Comparison of ENCODE assay signal across 10 cellular contexts in the genomic region with DNA sequence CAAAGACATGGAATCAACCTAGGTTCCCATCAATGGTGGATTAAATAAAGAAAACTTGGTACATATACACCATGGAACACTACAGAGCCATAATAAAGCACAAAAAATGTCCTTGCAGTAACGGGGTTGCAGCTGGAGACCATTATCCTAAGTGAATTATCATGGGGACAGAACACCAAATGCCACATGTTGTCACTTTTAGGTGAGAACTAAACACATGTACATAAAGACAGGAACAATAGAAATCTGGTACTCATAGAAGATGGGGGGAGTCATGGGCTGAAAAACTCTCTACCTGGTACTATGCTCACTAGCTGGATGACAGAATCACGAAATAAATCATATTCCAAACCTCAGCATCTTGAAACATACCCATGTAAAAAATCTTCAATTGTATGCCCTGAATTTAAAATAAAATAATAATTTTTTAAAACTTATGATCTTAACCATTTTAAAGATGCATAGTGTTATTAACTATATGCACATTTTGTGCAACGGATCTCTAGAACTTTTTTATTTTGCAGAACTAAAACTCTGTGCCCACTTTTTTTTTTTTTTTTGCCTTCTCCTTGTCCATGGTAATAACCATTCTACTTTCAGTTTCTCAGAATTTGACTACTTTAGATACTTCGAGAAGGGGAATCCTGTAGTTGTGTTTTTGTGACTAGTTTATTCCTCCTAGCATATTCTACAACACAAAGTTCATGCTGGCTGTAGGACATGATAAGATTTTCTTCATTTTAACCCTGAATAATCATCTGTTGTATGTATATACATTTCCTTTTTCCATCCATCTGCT.
DNase-seq lines count a peak whose midpoint lies in the region; ATAC-seq lines count a peak whose summit lies in the region.
"Had no signal": no experiment of that assay in that cellular context is flagged by ENCODE, and none has a peak within 500 bp of the region (broad histone marks: within the 10 kb centered on the region; RNA-seq: fewer than 3 reads in every experiment).

No MANE protein-coding gene starts in this region.

- no peaks in the 10 kb centered on the region for H3K9me3 Mint-ChIP-seq in effector memory CD8-positive, alpha-beta T cell

- H3K4me1 Mint-ChIP-seq in effector memory CD8-positive, alpha-beta T cell (ENCODE audit: low read depth in 2 of 2): peaks cover 16 to 25% of the 10 kb centered on the region in 2 donors

- peak overlapping the region in 1 of 2 donors; percentile 75 for H3K27ac Mint-ChIP-seq in effector memory CD8-positive, alpha-beta T cell

- no peaks in the 10 kb centered on the region for H3K36me3 Mint-ChIP-seq in effector memory CD8-positive, alpha-beta T cell (ENCODE audit: insufficient read depth)

- H3K4me3 Mint-ChIP-seq in effector memory CD8-positive, alpha-beta T cell: peak overlapping the region; percentile 38 to 66

- H3K27me3 Mint-ChIP-seq in effector memory CD8-positive, alpha-beta T cell: no peaks in the 10 kb centered on the region

- peak; percentile 74 for ATAC-seq in GM21526 (IDR thresholded peaks at IDR 0.05; ENCODE audit: low FRiP score, unreplicated experiment)
- peak; percentile 48 for ATAC-seq in HG03196 (IDR thresholded peaks at IDR 0.05; ENCODE audit: unreplicated experiment)
- no peak for ATAC-seq in effector memory CD8-positive, alpha-beta T cell (replicated peaks)
- ATAC-seq: A549 had no signal

- DNase-seq in NCI-H2171 treated with DMSO at 0.1 percent for 48 hours (lab: John Stamatoyannopoulos, UW): peak; percentile 1
- no peak for DNase-seq in NCI-H2171 (lab: John Stamatoyannopoulos, UW)
- DNase-seq in effector memory CD8-positive, alpha-beta T cell: no peak
- no peak for DNase-seq in inferior parietal cortex (ENCODE audit: extremely low spot score)
- DNase-seq in foreskin melanocyte: no peak
- DNase-seq in COLO829 (ENCODE audit: low spot score): no peak
- DNase-seq: upper lobe of left lung had no signal
